1 cellular context compared by ENCODE assay signal in the genomic region with DNA sequence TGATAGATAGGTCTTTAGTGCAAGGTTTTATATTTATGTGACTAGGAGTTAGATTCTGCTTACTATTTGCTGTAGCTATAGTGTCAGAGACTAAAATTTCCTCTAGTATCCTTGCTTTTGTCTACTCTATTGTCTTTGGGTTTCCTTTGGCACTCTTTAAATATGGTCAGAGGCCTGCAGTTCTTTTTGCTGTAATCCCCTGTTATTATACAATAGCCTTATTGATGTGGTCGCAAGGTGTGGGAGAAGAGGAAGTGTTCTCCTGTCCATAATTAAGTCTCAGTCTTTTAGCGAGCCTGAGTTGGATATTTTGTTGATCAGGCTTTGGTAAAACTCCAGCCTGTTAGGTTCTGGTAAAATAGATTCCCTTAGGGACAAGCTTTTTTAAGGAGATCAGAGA.
TF ChIP-seq lines count a peak whose summit lies in the region.

No MANE protein-coding gene starts in this region.

TF ChIP-seq in H1, 55 proteins besides CTCF, POLR2A, EP300 and RAD21 (continued from another document):
- TF ChIP-seq RNF2 (IDR thresholded peaks at IDR 0.05; ENCODE audit: borderline replicate concordance, low read depth, low read length, missing control alignments, poor library complexity, severe bottlenecking), result no peak
- no peak for TF ChIP-seq RXRA (IDR thresholded peaks at IDR 0.05; ENCODE audit: insufficient read depth, low read depth, low read length)
- no peak for TF ChIP-seq SP2 (IDR thresholded peaks at IDR 0.05; ENCODE audit: low read length)
- TF ChIP-seq JUN (IDR thresholded peaks at IDR 0.05; ENCODE audit: low read depth, low read length), result no peak
- no peak for TF ChIP-seq CEBPB (IDR thresholded peaks at IDR 0.05; ENCODE audit: low read depth, low read length)
- TF ChIP-seq BCL11A (IDR thresholded peaks at IDR 0.05; ENCODE audit: low read depth in 2 of 2, low read length in 2 of 2), result no peak
